Comparison of ENCODE assay signal across 28 cellular contexts in genomic region chr2:129256642-129257041, GRCh38.
"Had no signal": no experiment of that assay in that cellular context is flagged by ENCODE, and none has a peak within 500 bp of the region (broad histone marks: within the 10 kb centered on the region; RNA-seq: fewer than 3 reads in every experiment).

No MANE protein-coding gene starts in this region.

- H3K27me3 ChIP-seq: neural progenitor cell, ovary, right lobe of liver, sigmoid colon, stomach, thyroid gland, tibial nerve, upper lobe of right lung, uterus had no signal

- H3K27ac Mint-ChIP-seq: naive thymus-derived CD4-positive, alpha-beta T cell; natural killer cell; nephron; neural progenitor cell; progenitor cell of endocrine pancreas; stimulated activated effector memory CD8-positive, alpha-beta T cell treated with anti-CD3 and anti-CD28 coated beads, Interleukin-12 subunit alpha, Interleukin-12 subunit beta, amount 100 ng/mL, for 72 hours; stimulated activated naive B cell treated with anti-CD40 and anti-IgM and Interleukin-4, amounts not matched to agents 10 μg/mL and 1 μg/mL and 100 μg/mL, for 72 hours; type B pancreatic cell had no signal

- H3K4me3 Mint-ChIP-seq: naive thymus-derived CD4-positive, alpha-beta T cell; natural killer cell; nephron; neural progenitor cell; stimulated activated effector memory CD8-positive, alpha-beta T cell treated with anti-CD3 and anti-CD28 coated beads, Interleukin-12 subunit alpha, Interleukin-12 subunit beta, amount 100 ng/mL, for 72 hours; stimulated activated naive B cell treated with anti-CD40 and anti-IgM and Interleukin-4, amounts not matched to agents 10 μg/mL and 1 μg/mL and 100 μg/mL, for 72 hours; type B pancreatic cell had no signal

- H3K9me3 ChIP-seq: ovary, psoas muscle, thyroid gland, upper lobe of right lung, uterus had no signal

- H3K9ac ChIP-seq: neural progenitor cell, parathyroid adenoma had no signal

- H3K36me3 Mint-ChIP-seq: natural killer cell; stimulated activated effector memory CD8-positive, alpha-beta T cell treated with anti-CD3 and anti-CD28 coated beads, Interleukin-12 subunit alpha, Interleukin-12 subunit beta, amount 100 ng/mL, for 72 hours; stimulated activated naive B cell treated with anti-CD40 and anti-IgM and Interleukin-4, amounts not matched to agents 10 μg/mL and 1 μg/mL and 100 μg/mL, for 72 hours; type B pancreatic cell had no signal

- ATAC-seq: natural killer cell; psoas muscle; right cardiac atrium; stimulated activated naive B cell treated with anti-CD40 and anti-IgM and Interleukin-4, amounts not matched to agents 10 μg/mL and 1 μg/mL and 100 μg/mL, for 72 hours; upper lobe of right lung had no signal

- H3K4me1 ChIP-seq: neural progenitor cell, parathyroid adenoma, psoas muscle, right lobe of liver, sigmoid colon, stomach, thyroid gland, upper lobe of right lung, uterus had no signal

- H3K79me2 ChIP-seq: parathyroid adenoma had no signal

- H3K4me1 Mint-ChIP-seq: naive thymus-derived CD4-positive, alpha-beta T cell; natural killer cell; stimulated activated effector memory CD8-positive, alpha-beta T cell treated with anti-CD3 and anti-CD28 coated beads, Interleukin-12 subunit alpha, Interleukin-12 subunit beta, amount 100 ng/mL, for 72 hours; stimulated activated naive B cell treated with anti-CD40 and anti-IgM and Interleukin-4, amounts not matched to agents 10 μg/mL and 1 μg/mL and 100 μg/mL, for 72 hours had no signal

- H3K36me3 ChIP-seq: neural progenitor cell, ovary, right lobe of liver, sigmoid colon, stomach, thoracic aorta, thyroid gland, tibial nerve, upper lobe of right lung, uterus had no signal

- H3K4me2 ChIP-seq: neural progenitor cell had no signal

- DNase-seq: naive thymus-derived CD4-positive, alpha-beta T cell; natural killer cell; occipital lobe; ovary; posterior cingulate gyrus; psoas muscle; right cardiac atrium; right lobe of liver; sigmoid colon; small intestine; stimulated activated CD4-positive, alpha-beta T cell treated with anti-CD3 and anti-CD28 coated beads, Interleukin-15, amount 100 ng/mL, for 24 hours; stimulated activated CD4-positive, alpha-beta T cell treated with anti-CD3 and anti-CD28 coated beads, Interleukin-2, amount 100 ng/mL, for 24 hours; stimulated activated CD4-positive, alpha-beta T cell treated with anti-CD3 and anti-CD28 coated beads, Interleukin-2, amount 100 ng/mL, for 48 hours; stimulated activated CD4-positive, alpha-beta T cell treated with anti-CD3 and anti-CD28 coated beads, Interleukin-4, amount 100 ng/mL, for 24 hours; stimulated activated naive B cell treated with anti-CD40 and anti-IgM and Interleukin-4, amounts not matched to agents 10 μg/mL and 1 μg/mL and 100 μg/mL, for 72 hours; stimulated activated naive CD4-positive, alpha-beta T cell treated with Interleukin-2 at 50 U/mL for 16 hours; stomach; thyroid gland; upper lobe of right lung; uterus had no signal

- H2AFZ ChIP-seq: neural progenitor cell, parathyroid adenoma had no signal

- H3K27ac ChIP-seq: neural progenitor cell, ovary, parathyroid adenoma, psoas muscle, right lobe of liver, sigmoid colon, stomach, thoracic aorta, thyroid gland, tibial nerve, upper lobe of right lung, uterus had no signal

- H3K4me3 ChIP-seq: neural progenitor cell, ovary, psoas muscle, right lobe of liver, sigmoid colon, stomach, thoracic aorta, thyroid gland, tibial nerve, upper lobe of right lung, uterus had no signal
